ENCODE assay signal across 25 cellular contexts in the genomic region with DNA sequence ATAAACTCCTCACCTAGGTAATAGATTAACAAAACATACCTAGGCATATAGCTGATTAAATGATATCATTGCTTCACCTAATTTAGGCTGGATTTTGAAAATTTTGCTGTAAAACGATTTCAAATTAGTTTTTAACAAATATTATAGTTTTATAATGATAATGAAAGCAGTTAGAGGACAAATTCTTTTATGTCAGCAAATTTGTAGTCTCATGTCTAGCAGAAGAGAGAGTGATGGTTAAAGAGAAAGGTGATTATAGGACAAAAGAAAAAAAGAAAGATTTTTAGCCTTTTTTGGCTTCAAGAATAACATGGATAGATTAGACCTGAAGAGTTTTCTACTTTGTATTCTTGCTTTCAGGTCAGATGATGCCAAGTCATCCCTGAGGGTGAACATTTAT. TPM values are rescaled to one million over a fixed set of nuclear protein-coding genes. Genes with fewer than 3 reads are reported as not detected.
A peak's percentile ranks its signal among the peaks of the same experiment; 100 is the strongest.
DNase-seq lines count a peak whose midpoint lies in the region; ATAC-seq and TF ChIP-seq lines count a peak whose summit lies in the region.
"Had no signal": no experiment of that assay in that cellular context is flagged by ENCODE, and none has a peak within 500 bp of the region (broad histone marks: within the 10 kb centered on the region; RNA-seq: fewer than 3 reads in every experiment).

No MANE protein-coding gene starts in this region.

- peaks cover 1 to 3% of the 10 kb centered on the region in 2 donors for H3K9me3 Mint-ChIP-seq in activated T-cell treated with anti-CD3 and anti-CD28 coated beads, Interleukin-2, amount 50 U/mL, for 72 hours
- peaks cover 3% of the 10 kb centered on the region for H3K9me3 Mint-ChIP-seq in CD8-positive, alpha-beta T cell
- H3K9me3 Mint-ChIP-seq in naive thymus-derived CD8-positive, alpha-beta T cell = peaks cover 0 to 4% (median 0%) of the 10 kb centered on the region in 9 donors
- H3K9me3 Mint-ChIP-seq: neural crest cell had no signal

- no peaks in the 10 kb centered on the region for H3K27me3 ChIP-seq in CD8-positive, alpha-beta T cell (ENCODE audit: insufficient read depth, low read length)
- H3K27me3 ChIP-seq: adrenal gland, thyroid gland, uterus had no signal

- POLR2A ChIA-PET in CD8-positive, alpha-beta T cell (lab: Charles Lee) = interaction anchor here (0.9 kb wide), 1 partner anchor 21 kb away, joined by 4 read pairs; no protein-coding TSS in a partner anchor
- POLR2A ChIA-PET in naive thymus-derived CD8-positive, alpha-beta T cell (lab: Charles Lee) = no interaction called here
- POLR2A ChIA-PET in GM10248 (lab: Yijun Ruan, JAX) = no interaction called here

- peaks cover 41% of the 10 kb centered on the region for H3K4me1 ChIP-seq in CD8-positive, alpha-beta T cell (ENCODE audit: insufficient read depth, low read length)
- H3K4me1 ChIP-seq: parathyroid adenoma had no signal

- no peak for TF ChIP-seq CTCF in CD8-positive, alpha-beta T cell (IDR thresholded peaks at IDR 0.05)
- no peak for TF ChIP-seq CTCF in GM10248 (IDR thresholded peaks at IDR 0.05; ENCODE audit: control extremely low read depth, extremely low read depth, low read depth, missing control alignments)

- H3K36me3 Mint-ChIP-seq in activated T-cell treated with anti-CD3 and anti-CD28 coated beads, Interleukin-2, amount 50 U/mL, for 72 hours (ENCODE audit: insufficient read depth in 2 of 2) = peaks cover 10 to 21% of the 10 kb centered on the region in 2 donors
- peaks cover 35% of the 10 kb centered on the region for H3K36me3 Mint-ChIP-seq in CD8-positive, alpha-beta T cell
- peaks cover 6% of the 10 kb centered on the region for H3K36me3 Mint-ChIP-seq in T-helper 17 cell (ENCODE audit: low read depth)
- H3K36me3 Mint-ChIP-seq in naive thymus-derived CD8-positive, alpha-beta T cell = peaks cover 9 to 13% (median 13%) of the 10 kb centered on the region in 3 donors

- no peak for ATAC-seq in activated T-cell treated with anti-CD3 and anti-CD28 coated beads, Interleukin-2, amount 50 U/mL, for 72 hours (replicated peaks in 1 of 2)
- ATAC-seq in CD8-positive, alpha-beta T cell = no peak
- ATAC-seq in T-helper 17 cell = no peak
- no peak for ATAC-seq in naive thymus-derived CD8-positive, alpha-beta T cell
- ATAC-seq: HCT116, left colon had no signal

- H3K27ac Mint-ChIP-seq in activated T-cell treated with anti-CD3 and anti-CD28 coated beads, Interleukin-2, amount 50 U/mL, for 72 hours = peak overlapping the region; percentile 11
- peak overlapping the region; percentile 25 for H3K27ac Mint-ChIP-seq in CD8-positive, alpha-beta T cell
- H3K27ac Mint-ChIP-seq in T-helper 17 cell = no peak overlapping the region
- H3K27ac Mint-ChIP-seq in naive thymus-derived CD8-positive, alpha-beta T cell = peak overlapping the region in 5 of 10 donors; percentile 5 to 93 (median 64)

- CTCF ChIA-PET in CD8-positive, alpha-beta T cell (lab: Charles Lee) = interaction anchor here (1.0 kb wide), 1 partner anchor 107 kb away, joined by 3 read pairs; no protein-coding TSS in a partner anchor
- CTCF ChIA-PET in GM10248 (lab: Yijun Ruan, JAX) = interaction anchor here (1.6 to 3.4 kb wide), 2 partner anchors 8 to 12 kb away, joined by 5 to 10 read pairs; no protein-coding TSS in a partner anchor

- H3K27me3 Mint-ChIP-seq in activated T-cell treated with anti-CD3 and anti-CD28 coated beads, Interleukin-2, amount 50 U/mL, for 72 hours (ENCODE audit: low read depth) = no peaks in the 10 kb centered on the region
- no peaks in the 10 kb centered on the region for H3K27me3 Mint-ChIP-seq in CD8-positive, alpha-beta T cell (ENCODE audit: low read depth)
- H3K27me3 Mint-ChIP-seq in T-helper 17 cell = no peaks in the 10 kb centered on the region
- H3K27me3 Mint-ChIP-seq in naive thymus-derived CD8-positive, alpha-beta T cell = no peaks in the 10 kb centered on the region

- H3K4me3 ChIP-seq in CD8-positive, alpha-beta T cell (ENCODE audit: low read depth, low read length) = no peak overlapping the region
- H3K4me3 ChIP-seq: adrenal gland, thyroid gland, uterus had no signal

- intact Hi-C loops in CD8-positive, alpha-beta T cell (cut with DNase I, micrococcal nuclease) = loop anchor here (5.0 to 10.0 kb wide), 7 partner anchors 33 to 677 kb away; partner anchors contain the start of genes CDC14A (in 1 of the 2) and SLC30A7 (in 1 of the 2)

- no peak for DNase-seq in activated T-cell treated with anti-CD3 and anti-CD28 coated beads, Interleukin-2, amount 50 U/mL, for 72 hours
- DNase-seq in activated T-cell treated with anti-CD3 and anti-CD28 coated beads for 4 hours = no peak
- no peak for DNase-seq in CD8-positive, alpha-beta T cell
- DNase-seq in T-helper 17 cell = no peak
- DNase-seq in naive thymus-derived CD8-positive, alpha-beta T cell = no peak
- no peak for DNase-seq in occipital lobe (lab: John Stamatoyannopoulos, UW)
- no peak for DNase-seq in GM10248 (ENCODE audit: extremely low spot score)
- DNase-seq in retina = no peak
- DNase-seq: activated CD4-positive, CD25-positive, alpha-beta regulatory T cell treated with anti-CD3 and anti-CD28 coated beads, Interleukin-2, amount 50 U/mL, for 72 hours; activated CD8-positive, alpha-beta memory T cell treated with anti-CD3 and anti-CD28 coated beads for 24 hours; activated gamma-delta T cell treated with Interleukin-2 at 50 U/mL for 16 hours; adrenal gland; central memory CD4-positive, alpha-beta T cell; glutamatergic neuron; left colon; NCI-H1092; NCI-H1694; NCI-H446 treated with DMSO at 0.1 percent for 48 hours; NCI-H774; small intestine; thyroid gland; uterus had no signal

- H3K27ac ChIP-seq in CD8-positive, alpha-beta T cell (ENCODE audit: low read depth, low read length) = no peak overlapping the region
- H3K27ac ChIP-seq: adrenal gland, parathyroid adenoma, thyroid gland, uterus had no signal

- H3K36me3 ChIP-seq in CD8-positive, alpha-beta T cell (ENCODE audit: insufficient read depth, low read length) = no peaks in the 10 kb centered on the region
- H3K36me3 ChIP-seq: adrenal gland, thyroid gland, uterus had no signal

- peaks cover 52% of the 10 kb centered on the region for H3K4me1 Mint-ChIP-seq in activated T-cell treated with anti-CD3 and anti-CD28 coated beads, Interleukin-2, amount 50 U/mL, for 72 hours (ENCODE audit: low read depth)
- H3K4me1 Mint-ChIP-seq in CD8-positive, alpha-beta T cell (ENCODE audit: low read depth) = peaks cover 74% of the 10 kb centered on the region
- peaks cover 28% of the 10 kb centered on the region for H3K4me1 Mint-ChIP-seq in T-helper 17 cell
- H3K4me1 Mint-ChIP-seq in naive thymus-derived CD8-positive, alpha-beta T cell = peaks cover 22 to 81% (median 56%) of the 10 kb centered on the region in 4 donors

- peak overlapping the region in 1 of 2 donors; percentile 69 for H3K4me3 Mint-ChIP-seq in activated T-cell treated with anti-CD3 and anti-CD28 coated beads, Interleukin-2, amount 50 U/mL, for 72 hours
- H3K4me3 Mint-ChIP-seq in CD8-positive, alpha-beta T cell = peak overlapping the region; percentile 30
- peak overlapping the region; percentile 9 for H3K4me3 Mint-ChIP-seq in T-helper 17 cell
- peak overlapping the region in 7 of 10 donors; percentile 13 to 41 (median 21) for H3K4me3 Mint-ChIP-seq in naive thymus-derived CD8-positive, alpha-beta T cell
- H3K4me3 Mint-ChIP-seq: neural crest cell had no signal

- H3K9me3 ChIP-seq in CD8-positive, alpha-beta T cell (ENCODE audit: low read length) = no peaks in the 10 kb centered on the region
- no peaks in the 10 kb centered on the region for H3K9me3 ChIP-seq in T-helper 17 cell (ENCODE audit: control insufficient read depth, low read length, poor library complexity, severe bottlenecking)
- H3K9me3 ChIP-seq: adrenal gland, thyroid gland, uterus had no signal

RNA-seq across cellular contexts. Expression of gene DPH5, which starts 3.6 kb away (rescaled TPM):
- total RNA-seq in activated T-cell treated with anti-CD3 and anti-CD28 coated beads, Interleukin-2, amount 50 U/mL, for 72 hours = 10 to 100 TPM; 50.2 to 64.2 TPM
- total RNA-seq in CD8-positive, alpha-beta T cell = 10 to 100 TPM; 32.1 to 40.7 TPM
- total RNA-seq in T-helper 17 cell = 10 to 100 TPM; 28.8 to 29.5 TPM
- total RNA-seq in naive thymus-derived CD8-positive, alpha-beta T cell = 10 to 100 TPM; 60.5 to 64.7 TPM
- polyA plus RNA-seq in naive thymus-derived CD8-positive, alpha-beta T cell = 10 to 100 TPM; 41.8 to 62.4 (median 59.9) TPM
- total RNA-seq in occipital lobe = 41.3 TPM
